Comparison of ENCODE assay signal across 18 cellular contexts in the genomic region with DNA sequence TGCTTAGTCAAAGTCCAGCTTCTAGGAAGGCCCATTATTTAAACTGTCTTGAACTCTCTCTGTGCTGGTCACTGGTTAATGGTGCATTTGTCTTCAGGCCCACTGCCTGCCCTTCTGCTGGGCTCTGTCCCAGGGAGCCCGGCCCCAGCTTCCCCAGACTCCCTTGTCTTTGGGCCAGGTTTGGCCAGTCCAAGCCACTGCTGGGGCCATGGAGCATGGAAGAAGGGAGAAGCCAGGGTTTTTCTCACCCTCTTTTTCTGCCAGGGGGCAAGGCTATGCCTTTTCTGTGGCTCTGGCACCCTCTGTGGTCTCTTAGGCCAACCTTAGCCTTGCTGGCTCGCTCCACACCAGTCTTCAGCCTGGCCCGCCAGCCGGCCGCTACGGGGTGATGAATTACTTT.
DNase-seq lines count a peak whose midpoint lies in the region; ATAC-seq and TF ChIP-seq lines count a peak whose summit lies in the region.
"Had no signal": no experiment of that assay in that cellular context is flagged by ENCODE, and none has a peak within 500 bp of the region (broad histone marks: within the 10 kb centered on the region; RNA-seq: fewer than 3 reads in every experiment).

No MANE protein-coding gene starts in this region.

- peaks cover 1% of the 10 kb centered on the region for H3K27me3 Mint-ChIP-seq in activated CD8-positive, alpha-beta T cell treated with anti-CD3 and anti-CD28 coated beads for 36 hours

- POLR2A ChIA-PET in activated CD8-positive, alpha-beta T cell treated with anti-CD3 and anti-CD28 coated beads for 36 hours (lab: Charles Lee) = no interaction called here

- H3K36me3 Mint-ChIP-seq in activated CD8-positive, alpha-beta T cell treated with anti-CD3 and anti-CD28 coated beads for 36 hours (ENCODE audit: low read depth) = no peaks in the 10 kb centered on the region
- H3K36me3 Mint-ChIP-seq: CD4-positive, CD25-positive, alpha-beta regulatory T cell; CD8-positive, alpha-beta memory T cell; IgD-negative memory B cell had no signal

- TF ChIP-seq CTCF in activated CD8-positive, alpha-beta T cell treated with anti-CD3 and anti-CD28 coated beads for 36 hours (IDR thresholded peaks at IDR 0.05) = no peak
- no peak for TF ChIP-seq CTCF in lower leg skin (IDR thresholded peaks at IDR 0.05)

- no peak for ATAC-seq in activated CD8-positive, alpha-beta T cell treated with anti-CD3 and anti-CD28 coated beads for 36 hours
- ATAC-seq in GM19324 (IDR thresholded peaks at IDR 0.05; ENCODE audit: low FRiP score, unreplicated experiment) = no peak

- no peak overlapping the region for H3K4me3 Mint-ChIP-seq in activated CD8-positive, alpha-beta T cell treated with anti-CD3 and anti-CD28 coated beads for 36 hours
- H3K4me3 Mint-ChIP-seq: B cell; CD4-positive, CD25-positive, alpha-beta regulatory T cell; CD8-positive, alpha-beta memory T cell; IgD-negative memory B cell had no signal

- no peak overlapping the region for H3K27ac Mint-ChIP-seq in activated CD8-positive, alpha-beta T cell treated with anti-CD3 and anti-CD28 coated beads for 36 hours
- H3K27ac Mint-ChIP-seq: B cell; CD4-positive, CD25-positive, alpha-beta regulatory T cell; CD8-positive, alpha-beta memory T cell had no signal

- H3K4me3 ChIP-seq in lower leg skin (ENCODE audit: low read depth, poor library complexity, severe bottlenecking) = no peak overlapping the region
- H3K4me3 ChIP-seq: BLaER1 treated with 17β-estradiol and CSF1 and Interleukin-3, amounts not matched to agents 10 nM and 100 nM; GM23248; HAP-1 had no signal

- intact Hi-C loops in activated CD8-positive, alpha-beta T cell treated with anti-CD3 and anti-CD28 coated beads for 36 hours (cut with micrococcal nuclease) = no loop called here
- intact Hi-C loops in lower leg skin (cut with DNase I; ENCODE audit: low total_unique reads) = no loop called here

- TF ChIP-seq POLR2A in lower leg skin (IDR thresholded peaks at IDR 0.05) = no peak

- peak; percentile 37 for DNase-seq in Ammon's horn (ENCODE audit: low spot score)
- peak; percentile 47 for DNase-seq in globus pallidus (ENCODE audit: low spot score)
- DNase-seq in nucleus accumbens (lab: John Stamatoyannopoulos, UW) = peak in 32 of 56 donors; percentile 3 to 69 (median 24)
- DNase-seq in putamen (ENCODE audit: low spot score) = peak; percentile 41
- no peak for DNase-seq in activated CD8-positive, alpha-beta T cell treated with anti-CD3 and anti-CD28 coated beads for 36 hours
- DNase-seq in lower leg skin (ENCODE audit: low spot score in 2 of 2) = no peak
- DNase-seq: 8988T; CD4-positive, CD25-positive, alpha-beta regulatory T cell; CD8-positive, alpha-beta memory T cell; COR-L47; DMS 273 treated with DMSO at 0.1 percent for 48 hours; DMS53; GM23248 had no signal

- no peaks in the 10 kb centered on the region for H3K4me1 Mint-ChIP-seq in activated CD8-positive, alpha-beta T cell treated with anti-CD3 and anti-CD28 coated beads for 36 hours (ENCODE audit: low read depth)
- H3K4me1 Mint-ChIP-seq: B cell; CD4-positive, CD25-positive, alpha-beta regulatory T cell; CD8-positive, alpha-beta memory T cell had no signal

- 85 to 88% methylated on average over 6 of the region's 6 CpGs for WGBS in lower leg skin, 2 donors

- no peaks in the 10 kb centered on the region for H3K9me3 Mint-ChIP-seq in activated CD8-positive, alpha-beta T cell treated with anti-CD3 and anti-CD28 coated beads for 36 hours

- CTCF ChIA-PET in activated CD8-positive, alpha-beta T cell treated with anti-CD3 and anti-CD28 coated beads for 36 hours (lab: Charles Lee) = no interaction called here

Comparison
In these comparisons a context has a peak if more than half of its experiments do, and no peak if none do; other contexts are left out.
1. DNase-seq: peak in Ammon's horn (single experiment), globus pallidus (single experiment), nucleus accumbens (32 of 56) and putamen (single experiment); none in activated CD8-positive, alpha-beta T cell treated with anti-CD3 and anti-CD28 coated beads for 36 hours (single experiment) and lower leg skin (0 of 2).